22 cellular contexts compared by ENCODE assay signal in genomic region chr10:70600512-70601395, GRCh38. TPM values are rescaled to one million over a fixed set of nuclear protein-coding genes. Genes with fewer than 3 reads are reported as not detected.
DNase-seq lines count a peak whose midpoint lies in the region; ATAC-seq and TF ChIP-seq lines count a peak whose summit lies in the region.
"Had no signal": no experiment of that assay in that cellular context is flagged by ENCODE, and none has a peak within 500 bp of the region (broad histone marks: within the 10 kb centered on the region; RNA-seq: fewer than 3 reads in every experiment).

No MANE protein-coding gene starts in this region.

- TF ChIP-seq CTCF in CD8-positive, alpha-beta T cell (IDR thresholded peaks at IDR 0.05) = no peak

- DNase-seq in NCI-H82 (lab: John Stamatoyannopoulos, UW) (peak; percentile 59), NCI-H82 treated with DMSO at 0.1 percent for 48 hours (lab: John Stamatoyannopoulos, UW; ENCODE audit: unreplicated experiment) (no peak), NCI-H510A (lab: John Stamatoyannopoulos, UW) (no peak), mucosa of gallbladder (ENCODE audit: low spot score) (no peak)
- no peak for DNase-seq in CD8-positive, alpha-beta T cell
- no peak for DNase-seq in activated T-helper 2 cell treated with anti-CD3 and anti-CD28 coated beads, Interferon-gamma antibody, Interleukin-2, Interleukin-4, amounts not matched to agents 10 μg/mL and 5 μg/mL and 100 μg/mL, durations not matched to agents 14 hours and 24 hours and 36 hours (ENCODE audit: low spot score)
- no peak for DNase-seq in naive thymus-derived CD4-positive, alpha-beta T cell
- DNase-seq: activated CD4-positive, CD25-positive, alpha-beta regulatory T cell; amniotic stem cell; BE2C; effector memory CD4-positive, alpha-beta T cell; H7; NCI-H1930; NCI-H446 treated with DMSO at 0.1 percent for 48 hours; small intestine; stimulated activated CD4-positive, alpha-beta T cell treated with anti-CD3 and anti-CD28 coated beads, Interleukin-4, amount 100 ng/mL, for 4 hours had no signal

- peaks cover 77% of the 10 kb centered on the region for H3K4me1 Mint-ChIP-seq in CD8-positive, alpha-beta T cell (ENCODE audit: low read depth)
- H3K4me1 Mint-ChIP-seq in activated T-helper 2 cell treated with anti-CD3 and anti-CD28 coated beads, Interferon-gamma antibody, Interleukin-2, Interleukin-4, amounts not matched to agents 10 μg/mL and 5 μg/mL and 100 μg/mL, durations not matched to agents 14 hours and 24 hours and 36 hours (ENCODE audit: low read depth) = peaks cover 21% of the 10 kb centered on the region
- peaks cover 30 to 66% (median 40%) of the 10 kb centered on the region in 7 donors for H3K4me1 Mint-ChIP-seq in naive thymus-derived CD4-positive, alpha-beta T cell
- H3K4me1 Mint-ChIP-seq: IgD-negative memory B cell had no signal

- no peaks in the 10 kb centered on the region for H3K9me3 ChIP-seq in CD8-positive, alpha-beta T cell (ENCODE audit: low read length)
- no peaks in the 10 kb centered on the region for H3K9me3 ChIP-seq in naive thymus-derived CD4-positive, alpha-beta T cell (ENCODE audit: control insufficient read depth in 2 of 3, low read length in 3 of 3)
- H3K9me3 ChIP-seq: BE2C had no signal

- ATAC-seq in CD8-positive, alpha-beta T cell = no peak
- ATAC-seq in naive thymus-derived CD4-positive, alpha-beta T cell = no peak
- ATAC-seq in HG02623 (IDR thresholded peaks at IDR 0.05; ENCODE audit: unreplicated experiment) = no peak

- peaks cover 32% of the 10 kb centered on the region for H3K36me3 ChIP-seq in CD8-positive, alpha-beta T cell (ENCODE audit: insufficient read depth, low read length)
- peaks cover 0 to 27% (median 14%) of the 10 kb centered on the region in 3 experiments for H3K36me3 ChIP-seq in naive thymus-derived CD4-positive, alpha-beta T cell (ENCODE audit: control insufficient read depth in 2 of 3, insufficient read depth in 3 of 3, low read length in 3 of 3)
- H3K36me3 ChIP-seq: BE2C had no signal

- intact Hi-C loops in CD8-positive, alpha-beta T cell (cut with DNase I, micrococcal nuclease) = loop anchor here in 1 of 2 experiments (5.0 kb wide), 1 partner anchor 198 kb away; the partner anchor contains the start of gene EIF4EBP2
- intact Hi-C loops in activated T-helper 2 cell treated with anti-CD3 and anti-CD28 coated beads, Interferon-gamma antibody, Interleukin-2, Interleukin-4, amounts not matched to agents 10 μg/mL and 5 μg/mL and 100 μg/mL, durations not matched to agents 14 hours and 24 hours and 36 hours (cut with micrococcal nuclease) = loop anchor here (5.0 kb wide), 1 partner anchor 43 kb away; no protein-coding TSS in a partner anchor
- intact Hi-C loops in naive thymus-derived CD4-positive, alpha-beta T cell (cut with micrococcal nuclease) = no loop called here

- peak overlapping the region; percentile 71 for H3K4me3 ChIP-seq in CD8-positive, alpha-beta T cell (ENCODE audit: low read depth, low read length)
- H3K4me3 ChIP-seq in naive thymus-derived CD4-positive, alpha-beta T cell (ENCODE audit: low read length) = peak overlapping the region; percentile 88
- H3K4me3 ChIP-seq: lung had no signal

- H3K9me3 Mint-ChIP-seq in CD8-positive, alpha-beta T cell = no peaks in the 10 kb centered on the region
- H3K9me3 Mint-ChIP-seq in activated T-helper 2 cell treated with anti-CD3 and anti-CD28 coated beads, Interferon-gamma antibody, Interleukin-2, Interleukin-4, amounts not matched to agents 10 μg/mL and 5 μg/mL and 100 μg/mL, durations not matched to agents 14 hours and 24 hours and 36 hours = no peaks in the 10 kb centered on the region
- no peaks in the 10 kb centered on the region for H3K9me3 Mint-ChIP-seq in naive thymus-derived CD4-positive, alpha-beta T cell
- H3K9me3 Mint-ChIP-seq: IgD-negative memory B cell had no signal

- no peak overlapping the region for H3K27ac ChIP-seq in CD8-positive, alpha-beta T cell (ENCODE audit: low read depth, low read length)
- H3K27ac ChIP-seq in naive thymus-derived CD4-positive, alpha-beta T cell (ENCODE audit: low read depth, low read length) = no peak overlapping the region
- H3K27ac ChIP-seq: RWPE1 had no signal

- no peaks in the 10 kb centered on the region for H3K27me3 Mint-ChIP-seq in CD8-positive, alpha-beta T cell (ENCODE audit: low read depth)
- no peaks in the 10 kb centered on the region for H3K27me3 Mint-ChIP-seq in activated T-helper 2 cell treated with anti-CD3 and anti-CD28 coated beads, Interferon-gamma antibody, Interleukin-2, Interleukin-4, amounts not matched to agents 10 μg/mL and 5 μg/mL and 100 μg/mL, durations not matched to agents 14 hours and 24 hours and 36 hours (ENCODE audit: low read depth)
- no peaks in the 10 kb centered on the region for H3K27me3 Mint-ChIP-seq in naive thymus-derived CD4-positive, alpha-beta T cell
- H3K27me3 Mint-ChIP-seq: IgD-negative memory B cell, progenitor cell of endocrine pancreas had no signal

- peak overlapping the region; percentile 90 for H3K27ac Mint-ChIP-seq in CD8-positive, alpha-beta T cell
- peak overlapping the region; percentile 55 for H3K27ac Mint-ChIP-seq in activated T-helper 2 cell treated with anti-CD3 and anti-CD28 coated beads, Interferon-gamma antibody, Interleukin-2, Interleukin-4, amounts not matched to agents 10 μg/mL and 5 μg/mL and 100 μg/mL, durations not matched to agents 14 hours and 24 hours and 36 hours
- peak overlapping the region in 7 of 9 donors; percentile 36 to 95 (median 72) for H3K27ac Mint-ChIP-seq in naive thymus-derived CD4-positive, alpha-beta T cell
- H3K27ac Mint-ChIP-seq: progenitor cell of endocrine pancreas had no signal

- POLR2A ChIA-PET in CD8-positive, alpha-beta T cell (lab: Charles Lee) = interaction anchor here (0.8 to 2.4 kb wide), 2 partner anchors 9 to 11 kb away, joined by 3 to 10 read pairs; no protein-coding TSS in a partner anchor
- POLR2A ChIA-PET in naive thymus-derived CD4-positive, alpha-beta T cell (lab: Charles Lee) = no interaction called here

- H3K36me3 Mint-ChIP-seq in CD8-positive, alpha-beta T cell = peaks cover 59% of the 10 kb centered on the region
- H3K36me3 Mint-ChIP-seq in activated T-helper 2 cell treated with anti-CD3 and anti-CD28 coated beads, Interferon-gamma antibody, Interleukin-2, Interleukin-4, amounts not matched to agents 10 μg/mL and 5 μg/mL and 100 μg/mL, durations not matched to agents 14 hours and 24 hours and 36 hours (ENCODE audit: low read depth) = peaks cover 36% of the 10 kb centered on the region
- H3K36me3 Mint-ChIP-seq in naive thymus-derived CD4-positive, alpha-beta T cell = peaks cover 4 to 33% (median 21%) of the 10 kb centered on the region in 5 donors
- H3K36me3 Mint-ChIP-seq: IgD-negative memory B cell had no signal

- CTCF ChIA-PET in CD8-positive, alpha-beta T cell (lab: Charles Lee) = interaction anchor here (0.6 to 2.3 kb wide), 4 partner anchors 16 to 42 kb away, joined by 3 to 8 read pairs (median 4); no protein-coding TSS in a partner anchor
- CTCF ChIA-PET in naive thymus-derived CD4-positive, alpha-beta T cell (lab: Charles Lee) = no interaction called here

- H3K4me1 ChIP-seq in CD8-positive, alpha-beta T cell (ENCODE audit: insufficient read depth, low read length) = peaks cover 61% of the 10 kb centered on the region
- peaks cover 28 to 48% of the 10 kb centered on the region in 2 donors for H3K4me1 ChIP-seq in naive thymus-derived CD4-positive, alpha-beta T cell (ENCODE audit: control insufficient read depth in 2 of 2, insufficient read depth in 2 of 2, low read length in 2 of 2)

- no peaks in the 10 kb centered on the region for H3K27me3 ChIP-seq in CD8-positive, alpha-beta T cell (ENCODE audit: insufficient read depth, low read length)
- no peaks in the 10 kb centered on the region for H3K27me3 ChIP-seq in naive thymus-derived CD4-positive, alpha-beta T cell (ENCODE audit: control insufficient read depth in 2 of 2, insufficient read depth in 2 of 2, low read length in 2 of 2)
- H3K27me3 ChIP-seq: BE2C had no signal

- H3K4me3 Mint-ChIP-seq in CD8-positive, alpha-beta T cell = peak overlapping the region; percentile 100
- peak overlapping the region; percentile 93 for H3K4me3 Mint-ChIP-seq in activated T-helper 2 cell treated with anti-CD3 and anti-CD28 coated beads, Interferon-gamma antibody, Interleukin-2, Interleukin-4, amounts not matched to agents 10 μg/mL and 5 μg/mL and 100 μg/mL, durations not matched to agents 14 hours and 24 hours and 36 hours (ENCODE audit: low read depth)
- peak overlapping the region; percentile 18 to 98 (median 92) for H3K4me3 Mint-ChIP-seq in naive thymus-derived CD4-positive, alpha-beta T cell

RNA-seq across cellular contexts. Expression of gene PRF1, which starts 1.8 kb away (rescaled TPM):
- 10 to 100 TPM; 56.4 to 57.3 TPM for total RNA-seq in CD8-positive, alpha-beta T cell
- total RNA-seq in activated T-helper 2 cell treated with anti-CD3 and anti-CD28 coated beads, Interferon-gamma antibody, Interleukin-2, Interleukin-4, amounts not matched to agents 10 μg/mL and 5 μg/mL and 100 μg/mL, durations not matched to agents 14 hours and 24 hours and 36 hours = 67.7 and 69.6 TPM in 2 replicates
- 100 to 1,000 TPM in 2 of 5 experiments, 10 to 100 TPM in 2, 1 to 10 TPM in 1; 8.1 to 198 (median 30.7) TPM for total RNA-seq in naive thymus-derived CD4-positive, alpha-beta T cell
- 10 to 100 TPM; 19.3 to 27.6 TPM for polyA plus RNA-seq in naive thymus-derived CD4-positive, alpha-beta T cell
- total RNA-seq in mucosa of gallbladder = 7.3 TPM
- total RNA-seq: A172, H7, progenitor cell of endocrine pancreas had no signal
